ENCODE assay signal across 18 cellular contexts in the genomic region with DNA sequence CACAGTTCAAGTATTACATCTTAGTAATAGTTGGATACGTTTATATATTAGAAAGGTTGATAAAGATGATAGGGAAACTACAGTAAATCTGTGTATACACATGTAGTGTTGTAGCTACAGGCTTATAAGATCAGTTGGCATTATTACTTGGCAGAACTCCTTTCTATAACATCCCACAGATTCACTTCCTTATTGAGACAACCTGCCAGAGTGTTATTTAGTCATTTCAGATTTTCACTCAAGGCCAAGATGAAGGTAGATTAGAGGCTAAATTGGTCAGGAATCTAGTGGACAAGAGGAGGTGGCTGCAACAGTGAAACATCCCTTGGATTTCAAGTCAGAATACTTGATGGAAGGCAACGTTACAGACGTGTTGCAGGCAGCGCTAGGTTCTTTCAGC.
"Had no signal": no experiment of that assay in that cellular context is flagged by ENCODE, and none has a peak within 500 bp of the region (broad histone marks: within the 10 kb centered on the region; RNA-seq: fewer than 3 reads in every experiment).

No MANE protein-coding gene starts in this region.

- H3K9me3 Mint-ChIP-seq: activated naive CD4-positive, alpha-beta T cell treated with anti-CD3 and anti-CD28 coated beads, Interleukin-2, amount 10 ng/mL, durations not matched to agents 7 days and 5 days; activated naive CD8-positive, alpha-beta T cell treated with anti-CD3 and anti-CD28 coated beads, Interleukin-2, amount 50 U/mL, for 24 hours; activated T-cell treated with anti-CD3 and anti-CD28 coated beads, Interleukin-2, amount 50 U/mL, for 4 hours; natural killer cell treated with Interleukin-12 subunit alpha and Interleukin-12 subunit beta and Interleukin-15 and Interleukin-18, amount 100 ng/mL, for 72 hours; stimulated activated effector memory CD8-positive, alpha-beta T cell treated with anti-CD3 and anti-CD28 coated beads, Interleukin-12 subunit alpha, Interleukin-12 subunit beta, amount 100 ng/mL, for 72 hours; type B pancreatic cell had no signal

- H3K27ac ChIP-seq: ascending aorta, neutrophil, pancreas, stomach had no signal

- H3K4me3 ChIP-seq: ascending aorta, pancreas, stomach had no signal

- H3K4me3 Mint-ChIP-seq: activated naive CD4-positive, alpha-beta T cell treated with anti-CD3 and anti-CD28 coated beads, Interleukin-2, amount 10 ng/mL, durations not matched to agents 7 days and 5 days; activated naive CD8-positive, alpha-beta T cell treated with anti-CD3 and anti-CD28 coated beads, Interleukin-2, amount 50 U/mL, for 24 hours; activated T-cell treated with anti-CD3 and anti-CD28 coated beads, Interleukin-2, amount 50 U/mL, for 4 hours; natural killer cell treated with Interleukin-12 subunit alpha and Interleukin-12 subunit beta and Interleukin-15 and Interleukin-18, amount 100 ng/mL, for 72 hours; stimulated activated effector memory CD8-positive, alpha-beta T cell treated with anti-CD3 and anti-CD28 coated beads, Interleukin-12 subunit alpha, Interleukin-12 subunit beta, amount 100 ng/mL, for 72 hours had no signal

- ATAC-seq: activated naive CD8-positive, alpha-beta T cell treated with anti-CD3 and anti-CD28 coated beads, Interleukin-2, amount 50 U/mL, for 24 hours; activated T-cell treated with anti-CD3 and anti-CD28 coated beads, Interleukin-2, amount 50 U/mL, for 4 hours; natural killer cell treated with Interleukin-12 subunit alpha and Interleukin-12 subunit beta and Interleukin-15 and Interleukin-18, amount 100 ng/mL, for 72 hours; pancreas; sciatic nerve; stimulated activated effector memory CD8-positive, alpha-beta T cell treated with anti-CD3 and anti-CD28 coated beads, Interleukin-12 subunit alpha, Interleukin-12 subunit beta, amount 100 ng/mL, for 72 hours had no signal

- H3K27me3 ChIP-seq: ascending aorta, neutrophil, pancreas, stomach had no signal

- H3K4me1 Mint-ChIP-seq: activated naive CD4-positive, alpha-beta T cell treated with anti-CD3 and anti-CD28 coated beads, Interleukin-2, amount 10 ng/mL, durations not matched to agents 7 days and 5 days; stimulated activated effector memory CD8-positive, alpha-beta T cell treated with anti-CD3 and anti-CD28 coated beads, Interleukin-12 subunit alpha, Interleukin-12 subunit beta, amount 100 ng/mL, for 72 hours had no signal

- H3K9me3 ChIP-seq: ascending aorta, neutrophil, pancreas, stomach had no signal

- DNase-seq: activated CD4-positive, alpha-beta T cell treated with anti-CD3 and anti-CD28 coated beads, Interleukin-2, amount 50 U/mL, for 1 hour; activated CD8-positive, alpha-beta memory T cell treated with anti-CD3 and anti-CD28 coated beads, Interleukin-2, amount 50 U/mL, for 4 hours; activated effector memory CD4-positive, alpha-beta T cell treated with Interleukin-2 at 50 U/mL for 16 hours; activated naive CD4-positive, alpha-beta T cell treated with anti-CD3 and anti-CD28 coated beads, Interleukin-2, amount 10 ng/mL, durations not matched to agents 7 days and 5 days; activated naive CD8-positive, alpha-beta T cell treated with anti-CD3 and anti-CD28 coated beads, Interleukin-2, amount 50 U/mL, for 24 hours; activated T-cell treated with anti-CD3 and anti-CD28 coated beads, Interleukin-2, amount 50 U/mL, for 4 hours; cortex of kidney; mesendoderm; pancreas; stimulated activated CD4-positive, alpha-beta T cell treated with anti-CD3 and anti-CD28 coated beads, Interleukin-4, amount 100 ng/mL, for 24 hours; stomach; T1000 had no signal

- H3K36me3 ChIP-seq: neutrophil, pancreas, stomach had no signal

- H3K27ac Mint-ChIP-seq: activated naive CD4-positive, alpha-beta T cell treated with anti-CD3 and anti-CD28 coated beads, Interleukin-2, amount 10 ng/mL, durations not matched to agents 7 days and 5 days; activated naive CD8-positive, alpha-beta T cell treated with anti-CD3 and anti-CD28 coated beads, Interleukin-2, amount 50 U/mL, for 24 hours; natural killer cell treated with Interleukin-12 subunit alpha and Interleukin-12 subunit beta and Interleukin-15 and Interleukin-18, amount 100 ng/mL, for 72 hours; stimulated activated effector memory CD8-positive, alpha-beta T cell treated with anti-CD3 and anti-CD28 coated beads, Interleukin-12 subunit alpha, Interleukin-12 subunit beta, amount 100 ng/mL, for 72 hours; type B pancreatic cell had no signal

- H3K27me3 Mint-ChIP-seq: type B pancreatic cell had no signal

- H3K4me1 ChIP-seq: ascending aorta, pancreas had no signal

- H3K36me3 Mint-ChIP-seq: activated naive CD4-positive, alpha-beta T cell treated with anti-CD3 and anti-CD28 coated beads, Interleukin-2, amount 10 ng/mL, durations not matched to agents 7 days and 5 days; natural killer cell treated with Interleukin-12 subunit alpha and Interleukin-12 subunit beta and Interleukin-15 and Interleukin-18, amount 100 ng/mL, for 72 hours; stimulated activated effector memory CD8-positive, alpha-beta T cell treated with anti-CD3 and anti-CD28 coated beads, Interleukin-12 subunit alpha, Interleukin-12 subunit beta, amount 100 ng/mL, for 72 hours; type B pancreatic cell had no signal
